ENCODE assay signal across 8 cellular contexts in genomic region chr17:2023692-2024571, GRCh38. TPM values are rescaled to one million over a fixed set of nuclear protein-coding genes. Genes with fewer than 3 reads are reported as not detected.
A peak's percentile ranks its signal among the peaks of the same experiment; 100 is the strongest.
DNase-seq lines count a peak whose midpoint lies in the region; TF ChIP-seq lines count a peak whose summit lies in the region.

No MANE protein-coding gene starts in this region.

- H3K4me1 ChIP-seq in mesendoderm (ENCODE audit: control insufficient read depth, low read depth, low read length) (no peaks in the 10 kb centered on the region), tibial artery (peaks cover 0 to 38% (median 32%) of the 10 kb centered on the region in 4 donors), BE2C (peaks cover 6% of the 10 kb centered on the region; the same call in 1 of the 2 replicates)

- no peaks in the 10 kb centered on the region for H3K36me3 Mint-ChIP-seq in HFFc6 (ENCODE audit: low read depth)

- DNase-seq in AG04449 (ENCODE audit: low read depth, low spot score), result no peak
- DNase-seq in HFFc6, result peak; percentile 22
- DNase-seq in T-helper 9 cell, result peak; percentile 31
- peak in 2 of 10 donors; percentile 44 to 66 for DNase-seq in dorsolateral prefrontal cortex
- peak; percentile 97 for DNase-seq in mesendoderm
- peak; percentile 72 to 78 for DNase-seq in tibial artery
- no peak for DNase-seq in BE2C
- no peak for DNase-seq in KG1 (lab: John Stamatoyannopoulos, UW)

- intact Hi-C loops in dorsolateral prefrontal cortex (cut with DNase I), result loop anchor here in 1 of 2 donors (2.0 kb wide), 1 partner anchor 111 kb away; no protein-coding TSS in a partner anchor
- intact Hi-C loops in tibial artery (cut with DNase I; ENCODE audit: low total_unique reads), result no loop called here

- H3K9me3 ChIP-seq in tibial artery, result no peaks in the 10 kb centered on the region
- no peaks in the 10 kb centered on the region for H3K9me3 ChIP-seq in BE2C

- H4K5ac ChIP-seq in mesendoderm (ENCODE audit: low read length), result no peak overlapping the region

- H3K79me1 ChIP-seq in mesendoderm (ENCODE audit: low read length), result no peaks in the 10 kb centered on the region

- H3K36me3 ChIP-seq in mesendoderm (ENCODE audit: control insufficient read depth, insufficient read depth, low read length), result no peaks in the 10 kb centered on the region
- H3K36me3 ChIP-seq in tibial artery, result no peaks in the 10 kb centered on the region
- no peaks in the 10 kb centered on the region for H3K36me3 ChIP-seq in BE2C

- H3K27me3 ChIP-seq in dorsolateral prefrontal cortex (peaks cover 0 to 42% (median 4%) of the 10 kb centered on the region in 45 donors), mesendoderm (ENCODE audit: insufficient read depth, low read length, poor library complexity) (peaks cover 18% of the 10 kb centered on the region), tibial artery (peaks cover 0 to 62% of the 10 kb centered on the region in 2 donors), BE2C (peaks cover 23% of the 10 kb centered on the region)

- H3K9me3 Mint-ChIP-seq in HFFc6, result no peaks in the 10 kb centered on the region

- H4K8ac ChIP-seq in mesendoderm (ENCODE audit: low read depth, low read length), result no peak overlapping the region

- peak overlapping the region; percentile 61 for H3K4me2 ChIP-seq in mesendoderm (ENCODE audit: low read length)

- peaks cover 29% of the 10 kb centered on the region for H3K4me1 Mint-ChIP-seq in HFFc6 (ENCODE audit: low read depth)

- H3K18ac ChIP-seq in mesendoderm (ENCODE audit: low read length), result no peak overlapping the region

- peak overlapping the region; percentile 51 for H3K4me3 ChIP-seq in AG04449 (ENCODE audit: low read depth, low read length)
- peak overlapping the region; percentile 33 to 83 (median 68) for H3K4me3 ChIP-seq in dorsolateral prefrontal cortex
- H3K4me3 ChIP-seq in mesendoderm (ENCODE audit: low read length), result peak overlapping the region; percentile 11
- H3K4me3 ChIP-seq in tibial artery, result peak overlapping the region; percentile 50 to 67
- H3K4me3 ChIP-seq in BE2C (ENCODE audit: low read depth, low read length), result no peak overlapping the region

- POLR2A ChIA-PET in AG04449 (lab: Yijun Ruan, JAX), result no interaction called here

- no peak overlapping the region for H3K23ac ChIP-seq in mesendoderm (ENCODE audit: low read length)

- no peak overlapping the region for H2BK5ac ChIP-seq in mesendoderm (ENCODE audit: low read length)

- no peak overlapping the region for H2BK120ac ChIP-seq in mesendoderm (ENCODE audit: low read depth, low read length)

- H3K79me2 ChIP-seq in mesendoderm (ENCODE audit: control insufficient read depth, insufficient read depth, low read length), result no peaks in the 10 kb centered on the region

- no peak overlapping the region for H3K27ac Mint-ChIP-seq in HFFc6

- no peak overlapping the region for H3K4ac ChIP-seq in mesendoderm (ENCODE audit: low read depth, low read length)

- no peak overlapping the region for H2AK5ac ChIP-seq in mesendoderm (ENCODE audit: low read length)

- H3K27me3 Mint-ChIP-seq in HFFc6 (ENCODE audit: insufficient read depth), result peaks cover 44% of the 10 kb centered on the region

- no CpG with 5 or more reads among the region's 85 CpGs for WGBS in mesendoderm (ENCODE audit: extremely low coverage, insufficient coverage, low lambda C conversion rate)

- H3K56ac ChIP-seq in mesendoderm (ENCODE audit: low read length), result peak overlapping the region; percentile 67

- peak overlapping the region; percentile 52 for H3K9ac ChIP-seq in mesendoderm (ENCODE audit: low read length)

- TF ChIP-seq CTCF in AG04449 (IDR thresholded peaks at IDR 0.05; ENCODE audit: insufficient read depth, low read length, missing control alignments) (peak; percentile 2), HFFc6 (IDR thresholded peaks at IDR 0.05) (peak; percentile 29; the same call in 1 of the 2 replicates), dorsolateral prefrontal cortex (IDR thresholded peaks at IDR 0.05 in 54 of 56, conservative IDR thresholded peaks at IDR 0.05 in 2 of 56; ENCODE audit: low read depth in 1 of 56, partially characterized antibody in 56 of 56) (peak in 4 of 56 donors; percentile 6 to 17 (median 10)), tibial artery (IDR thresholded peaks at IDR 0.05) (no peak), BE2C (IDR thresholded peaks at IDR 0.05; ENCODE audit: low read depth, low read length) (no peak)

- no peak overlapping the region for H2BK15ac ChIP-seq in mesendoderm (replicated peaks; ENCODE audit: low read depth)

- CTCF ChIA-PET in AG04449 (lab: Yijun Ruan, JAX), result interaction anchor here (0.7 to 15.3 kb wide), 11 partner anchors 7 to 307 kb away, joined by 3 to 223 read pairs (median 7); no protein-coding TSS in a partner anchor

- peak overlapping the region; percentile 78 for H3K4me3 Mint-ChIP-seq in HFFc6

- H3K27ac ChIP-seq in dorsolateral prefrontal cortex (peak overlapping the region in 44 of 59 donors; percentile 2 to 90 (median 76)), mesendoderm (ENCODE audit: low read depth, low read length) (no peak overlapping the region), tibial artery (no peak overlapping the region)

RNA-seq across cellular contexts. Expression of gene RTN4RL1, which starts 1.2 kb away (rescaled TPM):
- under 1 TPM; 0.33 to 0.60 (median 0.39) TPM for total RNA-seq in HFFc6 (2021; fragmentation: NEBNext Ultra II Directional; extraction: Animal tissue kit (Norgen Biotek cat#: 25700))
- total RNA-seq in dorsolateral prefrontal cortex, result 10 to 100 TPM in 119 of 120 experiments, 1 to 10 TPM in 1; 4.8 to 43.6 (median 22.0) TPM
- 0.20 TPM for polyA plus RNA-seq in mesendoderm (2013, experiment 1 of 2)
- polyA plus RNA-seq in mesendoderm (2013, experiment 2 of 2), result 0.14 TPM
- 4.8 TPM for polyA plus RNA-seq in BE2C (2012; ENCODE audit: insufficient read depth, insufficient read length, low read depth)

RNA-seq across cellular contexts. Expression of gene DPH1, which starts 6.0 kb away (rescaled TPM):
- 10 to 100 TPM; 65.9 to 81.6 (median 71.8) TPM for total RNA-seq in HFFc6 (2021; fragmentation: NEBNext Ultra II Directional; extraction: Animal tissue kit (Norgen Biotek cat#: 25700))
- 100 to 1,000 TPM in 30 of 120 experiments, 10 to 100 TPM in 90; 57.6 to 158 (median 87.2) TPM for total RNA-seq in dorsolateral prefrontal cortex
- 20.0 TPM for polyA plus RNA-seq in mesendoderm (2013, experiment 1 of 2)
- 19.3 TPM for polyA plus RNA-seq in mesendoderm (2013, experiment 2 of 2)
- polyA plus RNA-seq in BE2C (2012; ENCODE audit: insufficient read depth, insufficient read length, low read depth), result 130 TPM

RNA-seq across cellular contexts. Expression of gene OVCA2, which starts 17.9 kb away (rescaled TPM):
- total RNA-seq in HFFc6 (2021; fragmentation: NEBNext Ultra II Directional; extraction: Animal tissue kit (Norgen Biotek cat#: 25700)), result 10 to 100 TPM; 39.5 to 44.3 (median 41.7) TPM
- total RNA-seq in dorsolateral prefrontal cortex, result 10 to 100 TPM in 108 of 120 experiments, 1 to 10 TPM in 12; 6.6 to 29.4 (median 16.4) TPM
- 43.4 TPM for polyA plus RNA-seq in mesendoderm (2013, experiment 1 of 2)
- polyA plus RNA-seq in mesendoderm (2013, experiment 2 of 2), result 43.4 TPM
- 45.7 TPM for polyA plus RNA-seq in BE2C (2012; ENCODE audit: insufficient read depth, insufficient read length, low read depth)

RNA-seq across cellular contexts. Expression of gene HIC1, which starts 31.0 kb away (rescaled TPM):
- 10 to 100 TPM; 42.7 to 51.9 (median 48.0) TPM for total RNA-seq in HFFc6 (2021; fragmentation: NEBNext Ultra II Directional; extraction: Animal tissue kit (Norgen Biotek cat#: 25700))
- total RNA-seq in dorsolateral prefrontal cortex, result 10 to 100 TPM in 18 of 120 experiments, 1 to 10 TPM in 102; 1.6 to 17.4 (median 6.5) TPM
- 0.10 TPM for polyA plus RNA-seq in mesendoderm (2013, experiment 1 of 2)
- 0.10 TPM for polyA plus RNA-seq in mesendoderm (2013, experiment 2 of 2)
- 1.3 TPM for polyA plus RNA-seq in BE2C (2012; ENCODE audit: insufficient read depth, insufficient read length, low read depth)

Comparison
In these comparisons a context has a peak if more than half of its experiments do, and no peak if none do; other contexts are left out.
1. DNase-seq: peak in HFFc6 (single experiment), T-helper 9 cell (single experiment), mesendoderm (single experiment) and tibial artery (2 of 2); none in AG04449 (single experiment), BE2C (single experiment) and KG1 (single experiment).
2. CTCF ChIP-seq: peak in AG04449 (single experiment) and HFFc6 (single experiment); none in tibial artery (0 of 2) and BE2C (single experiment).
3. H3K27ac ChIP-seq: peak in dorsolateral prefrontal cortex (44 of 59); none in mesendoderm (single experiment) and tibial artery (0 of 2).